In the genomic region with DNA sequence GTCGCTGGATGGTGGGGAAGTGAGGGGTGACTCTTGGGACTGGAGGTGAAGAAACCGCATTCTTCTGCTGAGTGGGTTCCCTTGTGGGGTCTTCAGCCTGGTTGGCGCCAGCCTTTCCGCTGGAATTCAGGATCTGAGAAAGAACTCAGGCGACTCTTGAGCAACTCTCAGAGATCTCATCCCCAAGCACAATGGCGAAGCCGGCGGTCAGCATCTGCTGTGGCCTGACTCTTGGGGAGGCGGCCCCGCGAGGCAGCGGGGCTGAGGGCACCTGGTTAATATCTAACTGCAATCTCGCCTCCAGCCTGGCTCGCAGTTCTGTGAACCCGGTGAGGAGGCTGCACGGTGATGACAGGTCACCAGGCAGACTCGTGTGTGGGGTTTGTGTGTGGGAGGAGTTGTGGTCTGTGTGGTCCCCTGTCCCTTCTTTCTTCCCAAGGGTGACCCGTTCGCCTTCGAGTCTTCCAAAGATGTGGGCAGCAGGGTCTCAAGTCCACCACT, we compare ENCODE assay signal across 8 cellular contexts. TPM values are rescaled to one million over a fixed set of nuclear protein-coding genes. Genes with fewer than 3 reads are reported as not detected.
A peak's percentile ranks its signal among the peaks of the same experiment; 100 is the strongest.
DNase-seq lines count a peak whose midpoint lies in the region; ATAC-seq and TF ChIP-seq lines count a peak whose summit lies in the region.

No MANE protein-coding gene starts in this region.

- ATAC-seq in GM21786 (IDR thresholded peaks at IDR 0.05; ENCODE audit: unreplicated experiment) = peak; percentile 24
- peak; percentile 34 for ATAC-seq in left ventricle myocardium superior
- ATAC-seq in GM19455 (IDR thresholded peaks at IDR 0.05; ENCODE audit: unreplicated experiment) = no peak

- H3K4me1 ChIP-seq in DOHH2 (ENCODE audit: control insufficient read depth, low read length) (peaks cover 15% of the 10 kb centered on the region), OCI-LY1 (ENCODE audit: insufficient read depth, low read length, severe bottlenecking) (peaks cover 11% of the 10 kb centered on the region), prostate gland (replicated peaks) (no peaks in the 10 kb centered on the region)

- no peak overlapping the region for H2AFZ ChIP-seq in OCI-LY1 (ENCODE audit: low read length)

- H3K4me3 ChIP-seq in DOHH2 (ENCODE audit: low read length) (peak overlapping the region; percentile 96), OCI-LY1 (ENCODE audit: low read depth, low read length, poor library complexity, severe bottlenecking) (peak overlapping the region; percentile 95), prostate gland (peak overlapping the region; percentile 87 to 88)

- H3K36me3 Mint-ChIP-seq in activated naive CD8-positive, alpha-beta T cell treated with anti-CD3 and anti-CD28 coated beads for 36 hours = peaks cover 38% of the 10 kb centered on the region

- TF ChIP-seq POLR2A in prostate gland (IDR thresholded peaks at IDR 0.05) = no peak

- peaks cover 18% of the 10 kb centered on the region for H3K4me1 Mint-ChIP-seq in activated naive CD8-positive, alpha-beta T cell treated with anti-CD3 and anti-CD28 coated beads for 36 hours

- no peaks in the 10 kb centered on the region for H3K9me2 ChIP-seq in DOHH2 (replicated peaks; ENCODE audit: control insufficient read depth, low read length)
- no peaks in the 10 kb centered on the region for H3K9me2 ChIP-seq in OCI-LY1 (ENCODE audit: low read depth, low read length)

- H3K9me3 ChIP-seq in DOHH2 (ENCODE audit: control insufficient read depth, insufficient read depth, low read length) = peaks cover 21% of the 10 kb centered on the region
- peaks cover 12% of the 10 kb centered on the region for H3K9me3 ChIP-seq in OCI-LY1 (ENCODE audit: low read length)
- no peaks in the 10 kb centered on the region for H3K9me3 ChIP-seq in prostate gland

- no peaks in the 10 kb centered on the region for H4K20me1 ChIP-seq in DOHH2 (ENCODE audit: control insufficient read depth, insufficient read depth, low read depth, low read length)
- no peaks in the 10 kb centered on the region for H4K20me1 ChIP-seq in OCI-LY1 (ENCODE audit: insufficient read depth, low read length)

- H3K4me3 Mint-ChIP-seq in activated naive CD8-positive, alpha-beta T cell treated with anti-CD3 and anti-CD28 coated beads for 36 hours = peak overlapping the region; percentile 98

- H3K27me3 ChIP-seq in DOHH2 (ENCODE audit: control insufficient read depth, low read length) = no peaks in the 10 kb centered on the region
- no peaks in the 10 kb centered on the region for H3K27me3 ChIP-seq in OCI-LY1 (ENCODE audit: insufficient read depth, low read length)
- H3K27me3 ChIP-seq in prostate gland (replicated peaks; ENCODE audit: insufficient read depth) = no peaks in the 10 kb centered on the region

- H3K27ac Mint-ChIP-seq in activated naive CD8-positive, alpha-beta T cell treated with anti-CD3 and anti-CD28 coated beads for 36 hours = peak overlapping the region; percentile 87

- peaks cover 41% of the 10 kb centered on the region for H3K79me2 ChIP-seq in DOHH2 (ENCODE audit: control insufficient read depth, low read length)
- no peaks in the 10 kb centered on the region for H3K79me2 ChIP-seq in OCI-LY1 (ENCODE audit: insufficient read depth, low read length)

- intact Hi-C loops in left ventricle myocardium superior (cut with micrococcal nuclease) (no loop called here), prostate gland (cut with DNase I) (no loop called here)

- H3K27me3 Mint-ChIP-seq in activated naive CD8-positive, alpha-beta T cell treated with anti-CD3 and anti-CD28 coated beads for 36 hours = peaks cover 3% of the 10 kb centered on the region

- H3K36me3 ChIP-seq in DOHH2 (ENCODE audit: control insufficient read depth, low read length) = peaks cover 24% of the 10 kb centered on the region
- H3K36me3 ChIP-seq in OCI-LY1 (ENCODE audit: insufficient read depth, low read length) = peaks cover 22% of the 10 kb centered on the region
- H3K36me3 ChIP-seq in prostate gland = no peaks in the 10 kb centered on the region

- H3K9me3 Mint-ChIP-seq in activated naive CD8-positive, alpha-beta T cell treated with anti-CD3 and anti-CD28 coated beads for 36 hours = peaks cover 44% of the 10 kb centered on the region

- peak; percentile 27 for DNase-seq in activated naive CD8-positive, alpha-beta T cell treated with anti-CD3 and anti-CD28 coated beads for 36 hours
- DNase-seq in left ventricle myocardium superior = peak; percentile 44
- peak; percentile 11 for DNase-seq in prostate gland (ENCODE audit: low spot score)
- no peak for DNase-seq in NCI-H2081 treated with DMSO at 0.1 percent for 48 hours (lab: John Stamatoyannopoulos, UW)

- H3K9ac ChIP-seq in OCI-LY1 (ENCODE audit: low read length) = peak overlapping the region; percentile 87

- TF ChIP-seq CTCF in DOHH2 (IDR thresholded peaks at IDR 0.05; ENCODE audit: low read depth, low read length, poor library complexity, severe bottlenecking) (no peak), OCI-LY1 (IDR thresholded peaks at IDR 0.05; ENCODE audit: low read length) (no peak), prostate gland (IDR thresholded peaks at IDR 0.05) (no peak)

- H3K4me2 ChIP-seq in DOHH2 (ENCODE audit: low read length) (peak overlapping the region; percentile 73), OCI-LY1 (ENCODE audit: low read length) (peak overlapping the region; percentile 74)

- 1% methylated on average over 20 of the region's 20 CpGs for WGBS in prostate gland

- 0 out of 2 replicates have a peak, but pooled peaks cover 4% of the 10 kb centered on the region for H3F3A ChIP-seq in DOHH2 (ENCODE audit: control insufficient read depth, insufficient read depth)
- no peaks in the 10 kb centered on the region for H3F3A ChIP-seq in OCI-LY1 (ENCODE audit: insufficient read depth, low read length)

- H3K27ac ChIP-seq in DOHH2 (ENCODE audit: low read depth, low read length) (peak overlapping the region; percentile 49), OCI-LY1 (ENCODE audit: low read depth, low read length, poor library complexity, severe bottlenecking) (peak overlapping the region; percentile 49), prostate gland (peak overlapping the region; percentile 94 to 96)

RNA-seq across cellular contexts. Expression of gene ZNF441, which starts 0.9 kb away (rescaled TPM):
- 1 to 10 TPM; 4.0 to 4.1 TPM for total RNA-seq in activated naive CD8-positive, alpha-beta T cell treated with anti-CD3 and anti-CD28 coated beads for 36 hours
- total RNA-seq in left ventricle myocardium superior (4.5 TPM), prostate gland (1 to 10 TPM; 6.9 to 7.3 TPM)

RNA-seq across cellular contexts. Expression of gene ZNF823, which starts 28.9 kb away (rescaled TPM):
- 1 to 10 TPM; 2.2 to 3.6 TPM for total RNA-seq in activated naive CD8-positive, alpha-beta T cell treated with anti-CD3 and anti-CD28 coated beads for 36 hours
- 3.1 TPM for total RNA-seq in left ventricle myocardium superior
- 1 to 10 TPM; 3.5 to 5.9 TPM for total RNA-seq in prostate gland

RNA-seq across cellular contexts. Expression of gene ZNF491, which starts 30.6 kb away (rescaled TPM):
- total RNA-seq in activated naive CD8-positive, alpha-beta T cell treated with anti-CD3 and anti-CD28 coated beads for 36 hours = under 1 TPM; 0.56 to 0.87 TPM
- total RNA-seq in left ventricle myocardium superior (2.6 TPM), prostate gland (1 to 10 TPM; 1.6 to 2.3 TPM)

RNA-seq across cellular contexts. Expression of gene ZNF440, which starts 46.4 kb away (rescaled TPM):
- total RNA-seq in activated naive CD8-positive, alpha-beta T cell treated with anti-CD3 and anti-CD28 coated beads for 36 hours = 1 to 10 TPM; 6.3 to 8.3 TPM
- total RNA-seq in left ventricle myocardium superior (4.5 TPM), prostate gland (10 to 100 TPM; 17.5 to 17.9 TPM)
